In the genomic region with DNA sequence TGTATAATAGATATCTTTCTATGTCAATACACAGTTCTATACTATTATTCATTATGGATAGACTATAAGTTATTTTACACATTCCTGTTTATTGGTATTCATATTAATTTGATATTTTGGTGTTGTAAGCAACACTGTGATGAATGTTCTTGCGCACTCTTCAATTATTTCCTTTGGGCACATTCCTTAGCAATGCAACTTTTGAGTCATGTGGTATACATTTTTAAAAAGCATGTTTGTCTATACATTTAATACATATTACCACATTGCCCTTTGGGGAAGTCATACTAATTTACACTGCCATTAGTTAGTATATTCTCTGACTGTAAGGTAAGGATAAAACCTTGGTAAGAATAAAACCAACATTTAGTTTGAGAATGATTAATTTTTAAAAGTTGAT, we compare ENCODE assay signal across 7 cellular contexts. TPM values are rescaled to one million over a fixed set of nuclear protein-coding genes. Genes with fewer than 3 reads are reported as not detected.
"Had no signal": no experiment of that assay in that cellular context is flagged by ENCODE, and none has a peak within 500 bp of the region (broad histone marks: within the 10 kb centered on the region; RNA-seq: fewer than 3 reads in every experiment).

No MANE protein-coding gene starts in this region.

- DNase-seq: IMR-90, KBM-7 had no signal

- FAIRE-seq: HepG2, HTR-8/SVneo, K562 had no signal

- H3K4me3 Mint-ChIP-seq: IgD-negative memory B cell had no signal

- H3K4me3 ChIP-seq: K562 had no signal

- H3K36me3 Mint-ChIP-seq: IgD-negative memory B cell had no signal

- H3K27ac ChIP-seq: HL-60 had no signal

- H3K9me3 Mint-ChIP-seq: IgD-negative memory B cell had no signal

- H3K27ac Mint-ChIP-seq: IgD-negative memory B cell had no signal

RNA-seq across cellular contexts. Expression of a gene that starts 21.0 kb away (rescaled TPM):
- polyA plus RNA-seq: IgD-negative memory B cell had no signal
